In the genomic region with DNA sequence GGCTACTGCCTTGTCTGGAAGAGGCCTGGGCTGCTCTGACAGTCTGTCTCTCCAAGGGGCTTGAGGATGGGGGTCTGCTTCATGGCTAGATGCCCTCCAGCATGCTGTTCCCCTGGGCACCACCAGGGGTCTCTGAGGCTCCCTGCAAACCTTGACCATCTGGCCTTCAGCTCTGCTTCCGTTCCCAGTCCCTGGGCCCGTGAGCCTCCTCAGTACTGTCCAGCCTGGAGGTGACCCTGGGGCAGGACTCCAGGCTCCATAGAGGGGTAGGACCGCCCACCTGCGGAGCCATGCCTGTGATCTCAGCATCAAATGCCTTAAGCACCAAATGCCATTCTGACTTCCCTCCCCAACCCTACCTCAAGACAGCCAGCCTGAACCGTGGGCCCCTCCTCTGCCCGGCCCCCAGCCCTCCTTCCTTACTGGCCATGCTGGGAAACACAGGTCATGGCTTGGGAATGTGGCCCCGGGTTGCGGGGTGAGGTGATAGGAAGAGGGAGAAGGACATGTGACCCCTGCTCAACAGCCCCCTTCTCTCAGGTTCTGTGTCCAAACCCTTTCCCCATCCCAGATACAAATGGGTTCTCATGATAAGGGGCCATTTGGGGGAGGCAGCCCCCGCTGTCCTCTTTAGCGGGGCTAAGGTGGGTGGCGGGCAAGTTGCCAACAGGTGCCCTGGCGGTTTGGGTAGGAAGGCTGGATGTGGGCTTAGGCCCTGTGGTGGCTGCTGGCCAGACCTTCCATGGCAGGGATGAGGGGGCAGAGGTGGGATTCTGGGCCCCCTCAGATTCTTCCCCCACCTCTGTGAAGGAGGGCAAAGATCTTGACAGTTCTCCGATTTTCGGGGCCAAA, we compare ENCODE assay signal across 8 cellular contexts. TPM values are rescaled to one million over a fixed set of nuclear protein-coding genes. Genes with fewer than 3 reads are reported as not detected.
DNase-seq lines count a peak whose midpoint lies in the region; ATAC-seq and TF ChIP-seq lines count a peak whose summit lies in the region.

No MANE protein-coding gene starts in this region.

- no peak overlapping the region for H3K27ac ChIP-seq in HCT116 (ENCODE audit: low read depth, low read length)
- no peak overlapping the region for H3K27ac ChIP-seq in neural progenitor cell
- no peak overlapping the region for H3K27ac ChIP-seq in effector memory CD4-positive, alpha-beta T cell (ENCODE audit: insufficient read depth, low read length, poor library complexity, severe bottlenecking)

- DNase-seq in DMS53 (lab: John Stamatoyannopoulos, UW) (peak; percentile 66), DMS53 treated with DMSO at 0.1 percent for 48 hours (lab: John Stamatoyannopoulos, UW; ENCODE audit: unreplicated experiment) (no peak), HCT116 (ENCODE audit: low read depth, low spot score) (no peak), NCI-H2196 treated with DMSO at 0.1 percent for 48 hours (lab: John Stamatoyannopoulos, UW; ENCODE audit: unreplicated experiment) (peak; percentile 43), activated T-cell treated with anti-CD3 and anti-CD28 coated beads for 24 hours (ENCODE audit: low read depth) (peak; percentile 28), fibroblast of pulmonary artery (ENCODE audit: low read depth) (peak; percentile 62), neural progenitor cell (ENCODE audit: low spot score) (peak; percentile 82)
- DNase-seq in effector memory CD4-positive, alpha-beta T cell, result no peak

- POLR2A ChIA-PET in HCT116 (lab: Charles Lee), result no interaction called here

- H3K4me3 Mint-ChIP-seq in neural progenitor cell, result peak overlapping the region; percentile 63

- peaks cover 17% of the 10 kb centered on the region for H3F3A ChIP-seq in neural progenitor cell (ENCODE audit: low read depth)

- H3K9me3 ChIP-seq in HCT116 (ENCODE audit: control insufficient read depth in 1 of 2, insufficient read depth in 1 of 2, low read depth in 1 of 2, low read length in 2 of 2) (no peaks in the 10 kb centered on the region), neural progenitor cell (ENCODE audit: low read depth) (no peaks in the 10 kb centered on the region)
- H3K9me3 ChIP-seq in effector memory CD4-positive, alpha-beta T cell (ENCODE audit: control insufficient read depth, low read length), result no peaks in the 10 kb centered on the region

- H4K20me1 ChIP-seq in HCT116 (ENCODE audit: insufficient read depth) (no peaks in the 10 kb centered on the region), neural progenitor cell (ENCODE audit: low read depth) (no peaks in the 10 kb centered on the region)

- H3K27ac Mint-ChIP-seq in neural progenitor cell, result peak overlapping the region; percentile 74

- TF ChIP-seq RAD21 in HCT116 (IDR thresholded peaks at IDR 0.05; ENCODE audit: low read depth), result no peak

- peaks cover 31% of the 10 kb centered on the region for H3K4me1 Mint-ChIP-seq in neural progenitor cell

- no peaks in the 10 kb centered on the region for H3K9me3 Mint-ChIP-seq in neural progenitor cell

- H2AFZ ChIP-seq in HCT116 (ENCODE audit: low read depth, low read length, poor library complexity, severe bottlenecking) (no peak overlapping the region), neural progenitor cell (replicated peaks) (no peak overlapping the region)

- H3K36me3 ChIP-seq in HCT116 (ENCODE audit: control insufficient read depth in 1 of 2, insufficient read depth in 2 of 2, low read length in 2 of 2) (peaks cover 3 to 14% of the 10 kb centered on the region in 2 experiments; a peak in 3 of 4 replicates), neural progenitor cell (no peaks in the 10 kb centered on the region)
- no peaks in the 10 kb centered on the region for H3K36me3 ChIP-seq in effector memory CD4-positive, alpha-beta T cell (ENCODE audit: control insufficient read depth, insufficient read depth, low read length)

- peaks cover 6% of the 10 kb centered on the region for H3K27me3 Mint-ChIP-seq in neural progenitor cell (ENCODE audit: insufficient read depth, low read depth)

- ATAC-seq in HCT116, result peak; percentile 85

- H3K79me2 ChIP-seq in HCT116 (ENCODE audit: insufficient read depth, low read length), result no peaks in the 10 kb centered on the region; the same call in 1 of the 2 replicates
- H3K79me2 ChIP-seq in neural progenitor cell (ENCODE audit: low read depth), result no peaks in the 10 kb centered on the region

- H3K4me3 ChIP-seq in HCT116 (replicated peaks in 1 of 2; ENCODE audit: low read depth in 1 of 2, low read length in 2 of 2) (no peak overlapping the region), fibroblast of pulmonary artery (replicated peaks; ENCODE audit: low read depth, low read length) (no peak overlapping the region), neural progenitor cell (no peak overlapping the region)
- H3K4me3 ChIP-seq in effector memory CD4-positive, alpha-beta T cell (ENCODE audit: insufficient read depth, low read depth, low read length, poor library complexity, severe bottlenecking), result no peak overlapping the region

- intact Hi-C loops in HCT116 (cut with micrococcal nuclease), result loop anchor here (1.0 to 2.0 kb wide), 2 partner anchors 57 to 71 kb away; no protein-coding TSS in a partner anchor

- TF ChIP-seq POLR2A in HCT116 (IDR thresholded peaks at IDR 0.05; ENCODE audit: borderline replicate concordance, extremely low read depth, insufficient read depth, insufficient read length), result no peak

- peak in 2 of 3 experiments; percentile 90 to 91; a peak in 4 of 6 replicates for TF ChIP-seq CTCF in HCT116 (IDR thresholded peaks at IDR 0.05 in 2 of 3, conservative IDR thresholded peaks at IDR 0.05 in 1 of 3; ENCODE audit: borderline replicate concordance in 1 of 3, insufficient read depth in 1 of 3, low read depth in 2 of 3, low read length in 2 of 3)
- peak; percentile 96 for TF ChIP-seq CTCF in fibroblast of pulmonary artery (IDR thresholded peaks at IDR 0.05; ENCODE audit: low read length, missing control alignments)
- TF ChIP-seq CTCF in neural progenitor cell (IDR thresholded peaks at IDR 0.05), result peak; percentile 86

- H3K9ac ChIP-seq in HCT116 (ENCODE audit: low read length), result no peak overlapping the region
- H3K9ac ChIP-seq in neural progenitor cell, result no peak overlapping the region

- 0 out of 2 replicates have a peak overlapping the region, but pooled peaks have one; percentile 28 for H3K4me2 ChIP-seq in HCT116 (ENCODE audit: low read length)
- H3K4me2 ChIP-seq in neural progenitor cell, result peak overlapping the region; percentile 74

- BruUV-seq in HCT116 (replicated peaks; lab: Mats Ljungman, UMichigan), result no TSS peak

- H3K36me3 Mint-ChIP-seq in neural progenitor cell, result peaks cover 2% of the 10 kb centered on the region

- H3K27me3 ChIP-seq in HCT116 (ENCODE audit: insufficient read depth, low read length) (no peaks in the 10 kb centered on the region), neural progenitor cell (no peaks in the 10 kb centered on the region)
- no peaks in the 10 kb centered on the region for H3K27me3 ChIP-seq in effector memory CD4-positive, alpha-beta T cell (replicated peaks; ENCODE audit: control insufficient read depth, insufficient read depth, low read length, poor library complexity, severe bottlenecking)

- H3K9me2 ChIP-seq in HCT116 (ENCODE audit: insufficient read depth), result no peaks in the 10 kb centered on the region

- H3K4me1 ChIP-seq in HCT116 (ENCODE audit: control insufficient read depth in 1 of 2, insufficient read depth in 2 of 2, low read length in 2 of 2) (peaks cover 0 to 37% of the 10 kb centered on the region in 2 experiments; a peak in 2 of 4 replicates), neural progenitor cell (peaks cover 29% of the 10 kb centered on the region)
- no peaks in the 10 kb centered on the region for H3K4me1 ChIP-seq in effector memory CD4-positive, alpha-beta T cell (ENCODE audit: control insufficient read depth, insufficient read depth, low read length, poor library complexity, severe bottlenecking)

- RAD21 ChIA-PET in HCT116 (lab: Charles Lee; ENCODE audit: low non-redundant PET in 1 of 2, low total read pairs in 2 of 2, uncharacterized antibody in 2 of 2, unreplicated experiment in 2 of 2), result interaction anchor here (0.6 to 1.7 kb wide), 3 partner anchors 62 to 70 kb away, joined by 5 to 13 read pairs (median 8); no protein-coding TSS in a partner anchor

- CTCF ChIA-PET in HCT116 (lab: Charles Lee), result interaction anchor here (0.9 to 2.8 kb wide), 5 partner anchors 36 to 71 kb away, joined by 3 to 15 read pairs (median 6); a partner anchor contains a TSS

TF ChIP-seq in HCT116, 20 proteins besides CTCF, POLR2A, EP300 and RAD21:
- no peak for TF ChIP-seq CEBPB (IDR thresholded peaks at IDR 0.05; ENCODE audit: low read depth)
- TF ChIP-seq ZFX (IDR thresholded peaks at IDR 0.05), result no peak
- TF ChIP-seq FOSL1 (IDR thresholded peaks at IDR 0.05; ENCODE audit: low read depth), result no peak
- TF ChIP-seq SIN3A (IDR thresholded peaks at IDR 0.05; ENCODE audit: low read depth), result no peak
- no peak for TF ChIP-seq TCF7L2 (IDR thresholded peaks at IDR 0.05; ENCODE audit: borderline replicate concordance, extremely low read depth, insufficient read depth, insufficient read length)
- TF ChIP-seq, protein P1, sequence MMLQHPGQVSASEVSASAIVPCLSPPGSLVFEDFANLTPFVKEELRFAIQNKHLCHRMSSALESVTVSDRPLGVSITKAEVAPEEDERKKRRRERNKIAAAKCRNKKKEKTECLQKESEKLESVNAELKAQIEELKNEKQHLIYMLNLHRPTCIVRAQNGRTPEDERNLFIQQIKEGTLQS (IDR thresholded peaks at IDR 0.05), result no peak
- no peak for TF ChIP-seq SP1 (IDR thresholded peaks at IDR 0.05; ENCODE audit: low read depth)

RNA-seq across cellular contexts. Expression of a gene that starts 25.0 kb away (rescaled TPM):
- total RNA-seq in HCT116 (2021; ENCODE audit: unreplicated experiment) (56.6 TPM), neural progenitor cell (ENCODE audit: low replicate concordance) (5.6 and 18.4 TPM in 2 replicates)
- polyA plus RNA-seq in HCT116 (2012), result 52.7 and 53.2 TPM in 2 replicates

RNA-seq across cellular contexts. Expression of a gene that starts 39.0 kb away (rescaled TPM):
- total RNA-seq in HCT116 (2021; ENCODE audit: unreplicated experiment) (71.8 TPM), neural progenitor cell (ENCODE audit: low replicate concordance) (23.8 and 49.3 TPM in 2 replicates)
- 78.5 and 89.8 TPM in 2 replicates for polyA plus RNA-seq in HCT116 (2012)

RNA-seq across cellular contexts. Expression of a gene that starts 41.5 kb away (rescaled TPM):
- total RNA-seq in HCT116 (2021; ENCODE audit: unreplicated experiment) (4.2 TPM), neural progenitor cell (ENCODE audit: low replicate concordance) (0.31 TPM in 1 of 2 replicates, not detected in the other)
- polyA plus RNA-seq in HCT116 (2012), result 5.4 and 7.3 TPM in 2 replicates

RNA-seq across cellular contexts. Expression of a gene that starts 54.6 kb away (rescaled TPM):
- 2.1 TPM for total RNA-seq in HCT116 (2021; ENCODE audit: unreplicated experiment)
- 1.3 and 1.9 TPM in 2 replicates for polyA plus RNA-seq in HCT116 (2012)
- 0.26 and 2.4 TPM in 2 replicates for total RNA-seq in neural progenitor cell (ENCODE audit: low replicate concordance)

Comparison
In these comparisons a context has a peak if more than half of its experiments do, and no peak if none do; other contexts are left out.
1. DNase-seq: peak in DMS53 (single experiment), NCI-H2196 treated with DMSO at 0.1 percent for 48 hours (single experiment), activated T-cell treated with anti-CD3 and anti-CD28 coated beads for 24 hours (single experiment), fibroblast of pulmonary artery (single experiment) and neural progenitor cell (single experiment); none in DMS53 treated with DMSO at 0.1 percent for 48 hours (single experiment), HCT116 (single experiment) and effector memory CD4-positive, alpha-beta T cell (0 of 3).
2. Peak in every context shown above with its lines, with median percentiles within 50 percentile points of each other: CTCF ChIP-seq.